8 cellular contexts compared by ENCODE assay signal in the genomic region with DNA sequence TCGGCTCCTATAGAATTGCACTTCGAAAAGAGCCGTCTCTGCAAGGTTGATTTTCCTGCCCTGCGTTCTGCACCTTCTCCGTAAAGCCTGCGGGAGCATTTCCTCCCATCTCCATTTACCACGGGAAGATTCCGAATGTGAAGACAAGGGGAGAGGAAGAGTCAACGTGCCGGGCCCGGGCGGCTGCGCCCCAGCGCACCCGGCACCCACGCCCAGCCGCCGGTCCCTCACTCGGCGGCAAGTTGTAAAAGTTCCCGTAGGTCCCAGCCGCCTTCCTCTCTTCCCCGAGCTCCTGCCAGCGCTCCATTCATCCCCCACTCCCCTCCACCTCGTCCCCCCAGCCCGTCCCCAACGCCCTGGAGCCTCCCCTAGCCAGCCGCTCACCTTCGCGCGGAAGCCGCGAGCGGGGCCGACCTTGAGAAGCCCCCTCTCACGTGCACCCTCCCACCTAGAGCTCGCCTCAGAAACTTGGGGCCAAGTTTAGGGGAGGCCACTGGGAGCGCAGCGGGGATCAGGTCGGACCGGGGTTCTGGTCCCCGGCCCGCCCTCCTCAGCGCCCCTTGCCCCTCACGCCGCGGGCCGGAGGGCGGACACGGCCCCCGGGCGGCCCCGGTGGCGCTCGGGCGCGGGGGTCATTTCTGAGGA. TPM values are rescaled to one million over a fixed set of nuclear protein-coding genes. Genes with fewer than 3 reads are reported as not detected.
A peak's percentile ranks its signal among the peaks of the same experiment; 100 is the strongest.
DNase-seq lines count a peak whose midpoint lies in the region; ATAC-seq, FAIRE-seq and TF ChIP-seq lines count a peak whose summit lies in the region.

No MANE protein-coding gene starts in this region.

- no peak overlapping the region for H3K27ac ChIP-seq in right lobe of liver
- H3K27ac ChIP-seq in transverse colon = peak overlapping the region; percentile 82 to 93 (median 90)

- no peaks in the 10 kb centered on the region for H3K27me3 Mint-ChIP-seq in chondrocyte (ENCODE audit: low read depth)

- TF ChIP-seq EP300 in transverse colon (IDR thresholded peaks at IDR 0.05; ENCODE audit: low read depth) = no peak

- H3K9me3 Mint-ChIP-seq in chondrocyte (ENCODE audit: low read depth) = no peaks in the 10 kb centered on the region

- no peak for TF ChIP-seq CTCF in chondrocyte (IDR thresholded peaks at IDR 0.05)
- TF ChIP-seq CTCF in right lobe of liver (IDR thresholded peaks at IDR 0.05) = no peak
- TF ChIP-seq CTCF in transverse colon (IDR thresholded peaks at IDR 0.05) = no peak

- H3K4me3 ChIP-seq in right lobe of liver = peak overlapping the region; percentile 42 to 53 (median 42)
- H3K4me3 ChIP-seq in transverse colon = peak overlapping the region; percentile 61 to 90 (median 70)

- in situ Hi-C loops in transverse colon (cut with MboI; ENCODE audit: low pct_ligation_motif_present in 1 of 4, low pct_unique_long_range_greater_than_20kb in 1 of 4, low sequenced_read_pairs in 3 of 4) = loop anchor here in 1 of 4 donors (10.0 kb wide), 1 partner anchor 135 kb away; no protein-coding TSS in a partner anchor

- DNase-seq in NCI-H1092 treated with DMSO at 0.1 percent for 48 hours (lab: John Stamatoyannopoulos, UW) (peak; percentile 28), NCI-H1092 (lab: John Stamatoyannopoulos, UW) (no peak), chondrocyte (ENCODE audit: low spot score) (no peak), right lobe of liver (peak in 1 of 3 donors; percentile 18), transverse colon (peak; percentile 23), GM19239 (ENCODE audit: insufficient read length, low spot score) (no peak)

- peaks cover 51% of the 10 kb centered on the region for H3K4me1 Mint-ChIP-seq in chondrocyte (ENCODE audit: low read depth)

- TF ChIP-seq POLR2A in right lobe of liver (IDR thresholded peaks at IDR 0.05) (no peak), transverse colon (IDR thresholded peaks at IDR 0.05) (no peak)

- intact Hi-C loops in right lobe of liver (cut with DNase I) = no loop called here
- intact Hi-C loops in transverse colon (cut with DNase I; ENCODE audit: low total_unique reads) = loop anchor here (5.0 to 10.0 kb wide), 2 partner anchors 145 to 228 kb away; no protein-coding TSS in a partner anchor

- H3K9me3 ChIP-seq in right lobe of liver (no peaks in the 10 kb centered on the region), transverse colon (no peaks in the 10 kb centered on the region)

- H3K4me1 ChIP-seq in right lobe of liver (peaks cover 0 to 18% (median 0%) of the 10 kb centered on the region in 4 donors), transverse colon (peaks cover 3 to 29% (median 10%) of the 10 kb centered on the region in 4 donors)

- H3K4me3 Mint-ChIP-seq in chondrocyte (ENCODE audit: unreplicated experiment) = peak overlapping the region; percentile 95

- H3K27ac Mint-ChIP-seq in chondrocyte (ENCODE audit: unreplicated experiment) = peak overlapping the region; percentile 98

- ATAC-seq in right lobe of liver (peak; percentile 21 to 37 (median 22)), HG03378 (IDR thresholded peaks at IDR 0.05; ENCODE audit: unreplicated experiment) (no peak), GM18870 (IDR thresholded peaks at IDR 0.05; ENCODE audit: unreplicated experiment) (no peak)

- H3K27me3 ChIP-seq in right lobe of liver = peaks cover 0 to 8% of the 10 kb centered on the region in 2 donors
- peaks cover 45% of the 10 kb centered on the region for H3K27me3 ChIP-seq in transverse colon

- no peak for FAIRE-seq in GM19239 (lab: Jason Lieb, UNC)

- no peaks in the 10 kb centered on the region for H3K36me3 Mint-ChIP-seq in chondrocyte (ENCODE audit: low read depth)

- 2% methylated on average over 28 of the region's 57 CpGs for WGBS in right lobe of liver (ENCODE audit: insufficient coverage, low coverage, low lambda C conversion rate, missing lambda C conversion rate)
- 7% methylated on average over 57 of the region's 57 CpGs; no CpG with 5 or more reads in 1 of the 2 donors for WGBS in transverse colon (ENCODE audit: low coverage in 1 of 2), 2 donors

- H3K36me3 ChIP-seq in right lobe of liver (no peaks in the 10 kb centered on the region), transverse colon (no peaks in the 10 kb centered on the region)

RNA-seq across cellular contexts. Expression of a gene that starts 0.4 kb away (rescaled TPM):
- total RNA-seq in chondrocyte = 17.8 to 45.0 TPM (median 21.3 TPM) in 3 replicates
- under 1 TPM; 0.22 to 0.80 (median 0.36) TPM for total RNA-seq in right lobe of liver
- 10 to 100 TPM; 20.5 to 55.4 (median 26.2) TPM for total RNA-seq in transverse colon

Comparison
In these comparisons a context has a peak if more than half of its experiments do, and no peak if none do; other contexts are left out.
1. DNase-seq: peak in NCI-H1092 treated with DMSO at 0.1 percent for 48 hours (single experiment) and transverse colon (single experiment); none in NCI-H1092 (single experiment), chondrocyte (single experiment) and GM19239 (single experiment).
2. ATAC-seq: peak in right lobe of liver (4 of 4); none in HG03378 (single experiment) and GM18870 (single experiment).
3. H3K27ac ChIP-seq: peak in transverse colon (4 of 4); none in right lobe of liver (0 of 3).
4. RNA of a gene that starts 0.4 kb away (total RNA-seq): 20.5 to 55.4 TPM in transverse colon and 17.8 to 45.0 TPM in chondrocyte; 0.22 to 0.80 TPM in right lobe of liver; every median in the first group is over 10 times any median in the second.